Comparison of ENCODE assay signal across 10 cellular contexts in the genomic region with DNA sequence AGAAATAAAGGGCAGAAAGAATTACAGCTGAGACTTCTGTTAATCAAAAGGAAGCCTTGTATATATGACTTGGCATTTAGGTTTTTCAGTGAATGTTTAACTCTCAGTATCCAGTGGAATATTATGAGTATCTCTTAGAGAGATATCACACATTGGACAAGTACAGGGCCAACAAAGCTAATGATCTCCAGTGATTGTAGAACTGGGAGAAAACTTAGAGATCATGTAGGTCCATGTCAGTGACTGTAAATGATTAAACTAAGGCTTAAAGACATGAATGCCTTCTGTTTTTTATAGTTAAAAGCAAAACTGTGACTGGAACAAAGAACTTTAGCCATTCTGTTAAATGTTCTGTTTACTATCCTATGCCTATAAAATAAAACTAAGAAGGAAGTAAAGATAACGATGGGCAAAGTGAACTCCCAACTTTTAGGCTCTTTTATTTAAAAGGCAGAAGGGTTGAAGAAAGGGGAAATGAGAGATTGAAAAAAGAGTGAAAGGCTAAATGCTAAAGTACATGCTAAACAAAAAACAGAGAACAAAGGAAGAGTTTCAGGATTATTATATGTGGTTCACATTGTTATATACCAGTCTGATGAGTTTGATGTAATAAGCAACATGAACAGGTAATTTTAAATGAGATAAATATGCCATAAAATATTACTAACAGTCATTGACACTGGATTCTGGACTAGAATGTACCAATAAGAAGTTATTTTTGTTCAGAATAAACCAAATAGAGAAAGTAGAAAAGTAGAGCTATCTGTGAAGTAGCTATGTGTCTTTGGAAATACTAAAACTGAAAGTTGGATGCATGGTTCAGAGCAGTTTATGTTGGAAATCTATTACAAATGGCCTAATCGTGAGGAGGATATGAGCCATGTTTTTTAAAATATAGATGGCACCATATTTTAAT. TPM values are rescaled to one million over a fixed set of nuclear protein-coding genes. Genes with fewer than 3 reads are reported as not detected.
DNase-seq lines count a peak whose midpoint lies in the region; ATAC-seq and TF ChIP-seq lines count a peak whose summit lies in the region.
"Had no signal": no experiment of that assay in that cellular context is flagged by ENCODE, and none has a peak within 500 bp of the region (broad histone marks: within the 10 kb centered on the region; RNA-seq: fewer than 3 reads in every experiment).

No MANE protein-coding gene starts in this region.

- intact Hi-C loops in lower lobe of right lung (cut with DNase I), result no loop called here

- H3K4me1 Mint-ChIP-seq in stimulated activated memory B cell treated with anti-CD40 and anti-IgM and Interleukin-4, amounts not matched to agents 10 μg/mL and 1 μg/mL and 100 μg/mL, for 72 hours, result peaks cover 38% of the 10 kb centered on the region

- no peak overlapping the region for H3K27ac ChIP-seq in lower lobe of right lung

- peak overlapping the region; percentile 73 for H3K27ac Mint-ChIP-seq in stimulated activated memory B cell treated with anti-CD40 and anti-IgM and Interleukin-4, amounts not matched to agents 10 μg/mL and 1 μg/mL and 100 μg/mL, for 72 hours
- H3K27ac Mint-ChIP-seq: type B pancreatic cell had no signal

- ATAC-seq in HG02943 (IDR thresholded peaks at IDR 0.05; ENCODE audit: low read depth, unreplicated experiment) (peak; percentile 55), lower lobe of right lung (no peak)
- ATAC-seq in stimulated activated memory B cell treated with anti-CD40 and anti-IgM and Interleukin-4, amounts not matched to agents 10 μg/mL and 1 μg/mL and 100 μg/mL, for 72 hours, result peak; percentile 69

- no peaks in the 10 kb centered on the region for H3K27me3 ChIP-seq in lower lobe of right lung (ENCODE audit: low read depth)

- no peaks in the 10 kb centered on the region for H3K9me3 ChIP-seq in lower lobe of right lung

- H3K4me1 ChIP-seq in lower lobe of right lung, result no peaks in the 10 kb centered on the region

- no peak for TF ChIP-seq CTCF in lower lobe of right lung (IDR thresholded peaks at IDR 0.05)

- H3K36me3 ChIP-seq in lower lobe of right lung, result peaks cover 38% of the 10 kb centered on the region

- peaks cover 20% of the 10 kb centered on the region for H3K36me3 Mint-ChIP-seq in stimulated activated memory B cell treated with anti-CD40 and anti-IgM and Interleukin-4, amounts not matched to agents 10 μg/mL and 1 μg/mL and 100 μg/mL, for 72 hours

- H3K9me3 Mint-ChIP-seq in stimulated activated memory B cell treated with anti-CD40 and anti-IgM and Interleukin-4, amounts not matched to agents 10 μg/mL and 1 μg/mL and 100 μg/mL, for 72 hours, result no peaks in the 10 kb centered on the region
- H3K9me3 Mint-ChIP-seq: type B pancreatic cell had no signal

- H3K4me3 ChIP-seq in lower lobe of right lung, result no peak overlapping the region

- H3K4me3 Mint-ChIP-seq in stimulated activated memory B cell treated with anti-CD40 and anti-IgM and Interleukin-4, amounts not matched to agents 10 μg/mL and 1 μg/mL and 100 μg/mL, for 72 hours, result peak overlapping the region; percentile 47
- H3K4me3 Mint-ChIP-seq: type B pancreatic cell had no signal

- H3K27me3 Mint-ChIP-seq in stimulated activated memory B cell treated with anti-CD40 and anti-IgM and Interleukin-4, amounts not matched to agents 10 μg/mL and 1 μg/mL and 100 μg/mL, for 72 hours, result no peaks in the 10 kb centered on the region
- H3K27me3 Mint-ChIP-seq: type B pancreatic cell had no signal

- peak; percentile 6 to 47 for DNase-seq in NOMO-1 (lab: John Stamatoyannopoulos, UW; ENCODE audit: unreplicated experiment in 2 of 2)
- no peak for DNase-seq in NOMO-1 treated with dmso at 0.1 percent for 144 hours (lab: John Stamatoyannopoulos, UW; ENCODE audit: unreplicated experiment)
- DNase-seq in OCI-M1 (lab: John Stamatoyannopoulos, UW), result peak; percentile 31
- DNase-seq in lower lobe of right lung, result no peak
- no peak for DNase-seq in pons (ENCODE audit: low spot score)
- DNase-seq in effector CD4-positive, alpha-beta T cell, result no peak
- DNase-seq: activated CD8-positive, alpha-beta memory T cell treated with anti-CD3 and anti-CD28 coated beads for 24 hours had no signal

RNA-seq across cellular contexts. Expression of gene TNFRSF11A, which starts 37.1 kb away (rescaled TPM):
- total RNA-seq in lower lobe of right lung, result 3.9 TPM

Comparison
In these comparisons a context has a peak if more than half of its experiments do, and no peak if none do; other contexts are left out.
1. DNase-seq: peak in NOMO-1 (2 of 2) and OCI-M1 (single experiment); none in NOMO-1 treated with dmso at 0.1 percent for 144 hours (single experiment), lower lobe of right lung (single experiment), pons (single experiment) and effector CD4-positive, alpha-beta T cell (single experiment).
2. ATAC-seq: peak in HG02943 (single experiment) and stimulated activated memory B cell treated with anti-CD40 and anti-IgM and Interleukin-4, amounts not matched to agents 10 μg/mL and 1 μg/mL and 100 μg/mL, for 72 hours (single experiment); none in lower lobe of right lung (0 of 2).